ENCODE assay signal across 9 cellular contexts in the genomic region with DNA sequence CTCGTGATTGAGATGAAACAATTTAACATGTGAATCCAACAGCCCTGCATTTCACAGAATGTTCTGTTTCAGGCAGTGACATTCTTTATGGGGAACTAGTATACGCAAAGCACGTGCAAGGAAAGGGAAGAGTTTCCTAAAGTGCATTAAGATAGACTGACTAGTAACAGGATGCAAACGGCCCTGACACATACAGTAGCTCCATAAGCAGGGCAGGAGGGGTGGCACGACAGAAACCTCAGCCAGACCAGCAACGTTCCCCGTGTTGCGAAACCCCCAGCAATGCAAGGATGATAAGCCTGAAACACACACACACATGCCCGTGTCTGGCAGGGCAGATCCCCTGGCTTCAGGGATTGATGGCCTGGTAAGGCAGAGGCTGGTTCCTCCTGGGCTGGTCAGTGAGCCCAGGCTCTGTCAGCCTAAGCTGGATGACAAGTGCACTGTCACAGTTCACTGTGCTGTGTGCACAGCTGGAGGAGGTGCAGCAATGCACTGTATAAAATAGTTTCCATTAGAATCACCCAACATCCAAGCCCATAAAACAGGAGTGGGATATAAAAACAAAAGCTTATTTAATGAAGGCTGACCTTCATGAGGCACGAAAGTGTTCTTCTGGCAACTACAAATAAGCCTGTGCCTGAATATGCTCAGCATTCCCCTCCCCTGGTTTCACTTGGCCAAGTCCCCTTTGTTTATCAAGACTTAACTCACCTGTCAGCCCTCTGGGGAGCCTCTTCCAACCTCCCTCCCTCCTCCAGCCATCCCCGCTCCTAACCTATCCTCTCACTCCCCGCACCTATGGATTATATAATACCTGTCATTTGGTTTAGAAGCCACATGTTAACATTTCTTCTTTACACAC.
DNase-seq lines count a peak whose midpoint lies in the region; ATAC-seq and TF ChIP-seq lines count a peak whose summit lies in the region.
"Had no signal": no experiment of that assay in that cellular context is flagged by ENCODE, and none has a peak within 500 bp of the region (broad histone marks: within the 10 kb centered on the region; RNA-seq: fewer than 3 reads in every experiment).

No MANE protein-coding gene starts in this region.

- intact Hi-C loops in sciatic nerve (cut with DNase I), result no loop called here

- CTCF ChIA-PET in RWPE1 (lab: Yijun Ruan, JAX), result interaction anchor here (1.1 kb wide), 1 partner anchor 9 kb away, joined by 3 read pairs; no protein-coding TSS in a partner anchor

- no peaks in the 10 kb centered on the region for H3K9me3 Mint-ChIP-seq in activated naive CD4-positive, alpha-beta T cell treated with anti-CD3 and anti-CD28 coated beads, Interleukin-2, amount 50 U/mL, for 72 hours
- H3K9me3 Mint-ChIP-seq: IgD-negative memory B cell had no signal

- no peak for TF ChIP-seq CTCF in RWPE1 (conservative IDR thresholded peaks at IDR 0.05; ENCODE audit: low read depth)

- no peaks in the 10 kb centered on the region for H3K36me3 Mint-ChIP-seq in activated naive CD4-positive, alpha-beta T cell treated with anti-CD3 and anti-CD28 coated beads, Interleukin-2, amount 50 U/mL, for 72 hours

- POLR2A ChIA-PET in RWPE1 (lab: Yijun Ruan, JAX; ENCODE audit: low non-redundant PET), result no interaction called here

- peak overlapping the region; percentile 56 for H3K27ac ChIP-seq in RWPE1

- peak; percentile 49 for ATAC-seq in sciatic nerve
- no peak for ATAC-seq in GM18498 (IDR thresholded peaks at IDR 0.05; ENCODE audit: unreplicated experiment)
- no peak for ATAC-seq in activated naive CD4-positive, alpha-beta T cell treated with anti-CD3 and anti-CD28 coated beads, Interleukin-2, amount 50 U/mL, for 72 hours
- ATAC-seq in GM21390 (IDR thresholded peaks at IDR 0.05; ENCODE audit: unreplicated experiment), result no peak

- peak; percentile 77 for DNase-seq in H4 (ENCODE audit: low spot score)
- DNase-seq in RWPE1 (ENCODE audit: low spot score), result peak; percentile 87
- DNase-seq in fibroblast of peridontal ligament (ENCODE audit: extremely low read depth), result peak; percentile 78
- DNase-seq in sciatic nerve (ENCODE audit: low spot score), result no peak
- no peak for DNase-seq in activated naive CD4-positive, alpha-beta T cell treated with anti-CD3 and anti-CD28 coated beads, Interleukin-2, amount 50 U/mL, for 72 hours (ENCODE audit: low spot score in 2 of 2)
- DNase-seq in activated T-cell treated with anti-CD3 and anti-CD28 coated beads, Interleukin-2, amount 50 U/mL, for 48 hours, result no peak

- H3K27ac Mint-ChIP-seq in activated naive CD4-positive, alpha-beta T cell treated with anti-CD3 and anti-CD28 coated beads, Interleukin-2, amount 50 U/mL, for 72 hours, result no peak overlapping the region

Comparison
In these comparisons a context has a peak if more than half of its experiments do, and no peak if none do; other contexts are left out.
1. DNase-seq: peak in H4 (single experiment), RWPE1 (single experiment) and fibroblast of peridontal ligament (single experiment); none in sciatic nerve (single experiment), activated naive CD4-positive, alpha-beta T cell treated with anti-CD3 and anti-CD28 coated beads, Interleukin-2, amount 50 U/mL, for 72 hours (0 of 2) and activated T-cell treated with anti-CD3 and anti-CD28 coated beads, Interleukin-2, amount 50 U/mL, for 48 hours (0 of 2).